12 cellular contexts compared by ENCODE assay signal in the genomic region with DNA sequence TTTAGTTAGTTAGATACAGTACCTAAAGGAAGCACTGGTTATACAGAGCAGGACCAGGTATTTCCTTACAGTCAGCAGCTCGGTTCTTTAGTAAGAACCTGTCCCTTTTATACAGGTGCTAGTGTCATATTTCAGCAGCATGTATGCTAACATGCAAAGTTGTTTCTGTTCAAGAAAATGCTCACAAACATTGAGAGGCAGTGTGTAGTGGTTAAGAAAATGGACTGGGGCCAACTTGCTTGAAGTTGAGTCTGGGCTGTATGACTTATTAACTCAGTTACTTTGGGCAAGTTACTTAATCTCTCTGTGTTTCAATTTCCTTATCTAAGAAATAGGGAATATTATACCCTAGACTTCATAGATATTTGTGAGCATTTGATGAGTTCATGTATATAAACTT.
"Had no signal": no experiment of that assay in that cellular context is flagged by ENCODE, and none has a peak within 500 bp of the region (broad histone marks: within the 10 kb centered on the region; RNA-seq: fewer than 3 reads in every experiment).

No MANE protein-coding gene starts in this region.

- H3K4me3 Mint-ChIP-seq: activated CD4-positive, alpha-beta T cell treated with anti-CD3 and anti-CD28 coated beads, Interleukin-2, amount 10 ng/mL, durations not matched to agents 24 days and 14 days; neural progenitor cell; stimulated activated naive CD8-positive, alpha-beta T cell treated with anti-CD3 and anti-CD28 coated beads, Interleukin-15, amount 100 ng/mL, for 72 hours had no signal

- H3K9me3 Mint-ChIP-seq: activated CD4-positive, alpha-beta T cell treated with anti-CD3 and anti-CD28 coated beads, Interleukin-2, amount 10 ng/mL, durations not matched to agents 24 days and 14 days; stimulated activated naive CD8-positive, alpha-beta T cell treated with anti-CD3 and anti-CD28 coated beads, Interleukin-15, amount 100 ng/mL, for 72 hours had no signal

- ATAC-seq: heart left ventricle had no signal

- H3K27me3 Mint-ChIP-seq: activated CD4-positive, alpha-beta T cell treated with anti-CD3 and anti-CD28 coated beads, Interleukin-2, amount 10 ng/mL, durations not matched to agents 24 days and 14 days; stimulated activated naive CD8-positive, alpha-beta T cell treated with anti-CD3 and anti-CD28 coated beads, Interleukin-15, amount 100 ng/mL, for 72 hours had no signal

- H3K27ac ChIP-seq: brain microvascular endothelial cell, neural progenitor cell, ovary, thoracic aorta, WERI-Rb-1 had no signal

- H3K4me3 ChIP-seq: heart left ventricle, neural progenitor cell, ovary, thoracic aorta had no signal

- H3K9me3 ChIP-seq: heart left ventricle, ovary, thoracic aorta had no signal

- H3K36me3 ChIP-seq: brain microvascular endothelial cell, heart left ventricle, neural progenitor cell, ovary, thoracic aorta, WERI-Rb-1 had no signal

- H3K27ac Mint-ChIP-seq: activated CD4-positive, alpha-beta T cell treated with anti-CD3 and anti-CD28 coated beads, Interleukin-2, amount 10 ng/mL, durations not matched to agents 24 days and 14 days; neural progenitor cell; stimulated activated naive CD8-positive, alpha-beta T cell treated with anti-CD3 and anti-CD28 coated beads, Interleukin-15, amount 100 ng/mL, for 72 hours had no signal

- DNase-seq: activated CD4-positive, alpha-beta T cell treated with anti-CD3 and anti-CD28 coated beads, Interleukin-2, amount 10 ng/mL, durations not matched to agents 24 days and 14 days; activated naive CD4-positive, alpha-beta T cell treated with Interleukin-2 at 50 U/mL for 16 hours; brain microvascular endothelial cell; foreskin melanocyte; heart left ventricle; ovary; stimulated activated CD4-positive, alpha-beta T cell treated with anti-CD3 and anti-CD28 coated beads, Interleukin-4, amount 100 ng/mL, for 24 hours; stimulated activated naive CD8-positive, alpha-beta T cell treated with anti-CD3 and anti-CD28 coated beads, Interleukin-15, amount 100 ng/mL, for 72 hours; T-helper 1 cell; WERI-Rb-1 had no signal

- H3K27me3 ChIP-seq: brain microvascular endothelial cell, heart left ventricle, neural progenitor cell, ovary had no signal
